Comparison of ENCODE assay signal across 18 cellular contexts in genomic region chr1:70247122-70247521, GRCh38. TPM values are rescaled to one million over a fixed set of nuclear protein-coding genes. Genes with fewer than 3 reads are reported as not detected.
DNase-seq lines count a peak whose midpoint lies in the region; ATAC-seq and TF ChIP-seq lines count a peak whose summit lies in the region.
"Had no signal": no experiment of that assay in that cellular context is flagged by ENCODE, and none has a peak within 500 bp of the region (broad histone marks: within the 10 kb centered on the region; RNA-seq: fewer than 3 reads in every experiment).

No MANE protein-coding gene starts in this region.

- H3F3A ChIP-seq in smooth muscle cell (ENCODE audit: low read depth), result peaks cover 53% of the 10 kb centered on the region

- ATAC-seq in activated CD4-positive, alpha-beta T cell treated with anti-CD3 and anti-CD28 coated beads for 36 hours, result no peak
- no peak for ATAC-seq in Right ventricle myocardium inferior
- ATAC-seq: GM12878, K562 had no signal

- H3K79me2 ChIP-seq in smooth muscle cell (ENCODE audit: low read depth), result peaks cover 15% of the 10 kb centered on the region

- no peak overlapping the region for H3K9ac ChIP-seq in smooth muscle cell (ENCODE audit: low read depth)

- H3K27ac Mint-ChIP-seq in activated CD4-positive, alpha-beta T cell treated with anti-CD3 and anti-CD28 coated beads for 36 hours, result peak overlapping the region; percentile 4
- no peak overlapping the region for H3K27ac Mint-ChIP-seq in activated CD4-positive, alpha-beta T cell treated with anti-CD3 and anti-CD28 coated beads, Interleukin-2, amount 10 ng/mL, durations not matched to agents 7 days and 5 days
- peak overlapping the region; percentile 27 for H3K27ac Mint-ChIP-seq in activated T-helper 1 cell treated with anti-CD3 and anti-CD28 coated beads, Interleukin-12 subunit alpha, Interleukin-12 subunit beta, Interleukin-2, Interleukin-4 antibody, amounts not matched to agents 30 ng/mL and 10 ng/mL and 1 ng/mL, durations not matched to agents 14 hours and 24 hours and 36 hours

- no peaks in the 10 kb centered on the region for H3K9me3 ChIP-seq in cardiac muscle cell (ENCODE audit: low read depth)
- no peaks in the 10 kb centered on the region for H3K9me3 ChIP-seq in smooth muscle cell (replicated peaks; ENCODE audit: low read depth)

- H4K20me1 ChIP-seq in smooth muscle cell (ENCODE audit: low read depth), result peaks cover 89% of the 10 kb centered on the region

- H3K9me3 Mint-ChIP-seq in activated CD4-positive, alpha-beta T cell treated with anti-CD3 and anti-CD28 coated beads for 36 hours (ENCODE audit: low read depth), result no peaks in the 10 kb centered on the region
- no peaks in the 10 kb centered on the region for H3K9me3 Mint-ChIP-seq in activated CD4-positive, alpha-beta T cell treated with anti-CD3 and anti-CD28 coated beads, Interleukin-2, amount 10 ng/mL, durations not matched to agents 7 days and 5 days
- H3K9me3 Mint-ChIP-seq in activated T-helper 1 cell treated with anti-CD3 and anti-CD28 coated beads, Interleukin-12 subunit alpha, Interleukin-12 subunit beta, Interleukin-2, Interleukin-4 antibody, amounts not matched to agents 30 ng/mL and 10 ng/mL and 1 ng/mL, durations not matched to agents 14 hours and 24 hours and 36 hours, result no peaks in the 10 kb centered on the region

- H3K4me2 ChIP-seq in smooth muscle cell, result no peak overlapping the region

- TF ChIP-seq CTCF in cardiac muscle cell (IDR thresholded peaks at IDR 0.05; ENCODE audit: low read depth, low read length), result no peak
- no peak for TF ChIP-seq CTCF in smooth muscle cell (IDR thresholded peaks at IDR 0.05; ENCODE audit: borderline replicate concordance, insufficient read depth, poor library complexity, severe bottlenecking)

- no peak overlapping the region for H3K4me3 Mint-ChIP-seq in activated CD4-positive, alpha-beta T cell treated with anti-CD3 and anti-CD28 coated beads for 36 hours
- H3K4me3 Mint-ChIP-seq in activated CD4-positive, alpha-beta T cell treated with anti-CD3 and anti-CD28 coated beads, Interleukin-2, amount 10 ng/mL, durations not matched to agents 7 days and 5 days, result no peak overlapping the region
- H3K4me3 Mint-ChIP-seq in activated T-helper 1 cell treated with anti-CD3 and anti-CD28 coated beads, Interleukin-12 subunit alpha, Interleukin-12 subunit beta, Interleukin-2, Interleukin-4 antibody, amounts not matched to agents 30 ng/mL and 10 ng/mL and 1 ng/mL, durations not matched to agents 14 hours and 24 hours and 36 hours, result no peak overlapping the region

- H2AFZ ChIP-seq in smooth muscle cell (ENCODE audit: low read depth), result no peak overlapping the region

- H3K27me3 Mint-ChIP-seq in activated CD4-positive, alpha-beta T cell treated with anti-CD3 and anti-CD28 coated beads for 36 hours, result no peaks in the 10 kb centered on the region
- H3K27me3 Mint-ChIP-seq in activated CD4-positive, alpha-beta T cell treated with anti-CD3 and anti-CD28 coated beads, Interleukin-2, amount 10 ng/mL, durations not matched to agents 7 days and 5 days, result no peaks in the 10 kb centered on the region
- H3K27me3 Mint-ChIP-seq in activated T-helper 1 cell treated with anti-CD3 and anti-CD28 coated beads, Interleukin-12 subunit alpha, Interleukin-12 subunit beta, Interleukin-2, Interleukin-4 antibody, amounts not matched to agents 30 ng/mL and 10 ng/mL and 1 ng/mL, durations not matched to agents 14 hours and 24 hours and 36 hours (ENCODE audit: insufficient read depth), result no peaks in the 10 kb centered on the region

- H3K27me3 ChIP-seq in cardiac muscle cell, result no peaks in the 10 kb centered on the region
- H3K27me3 ChIP-seq in smooth muscle cell (ENCODE audit: low read depth), result no peaks in the 10 kb centered on the region

- peaks cover 22% of the 10 kb centered on the region for H3K4me1 Mint-ChIP-seq in activated CD4-positive, alpha-beta T cell treated with anti-CD3 and anti-CD28 coated beads for 36 hours
- peaks cover 35% of the 10 kb centered on the region for H3K4me1 Mint-ChIP-seq in activated CD4-positive, alpha-beta T cell treated with anti-CD3 and anti-CD28 coated beads, Interleukin-2, amount 10 ng/mL, durations not matched to agents 7 days and 5 days
- peaks cover 38% of the 10 kb centered on the region for H3K4me1 Mint-ChIP-seq in activated T-helper 1 cell treated with anti-CD3 and anti-CD28 coated beads, Interleukin-12 subunit alpha, Interleukin-12 subunit beta, Interleukin-2, Interleukin-4 antibody, amounts not matched to agents 30 ng/mL and 10 ng/mL and 1 ng/mL, durations not matched to agents 14 hours and 24 hours and 36 hours (ENCODE audit: low read depth)

- H3K27ac ChIP-seq in cardiac muscle cell (peak overlapping the region; percentile 79), smooth muscle cell (ENCODE audit: low read depth) (peak overlapping the region; percentile 41)

- H3K4me3 ChIP-seq in cardiac muscle cell (no peak overlapping the region), smooth muscle cell (no peak overlapping the region)
- H3K4me3 ChIP-seq: GM12878, K562 had no signal

- DNase-seq in activated CD4-positive, alpha-beta T cell treated with anti-CD3 and anti-CD28 coated beads for 36 hours, result no peak
- no peak for DNase-seq in activated CD4-positive, alpha-beta T cell treated with anti-CD3 and anti-CD28 coated beads, Interleukin-2, amount 10 ng/mL, durations not matched to agents 7 days and 5 days
- DNase-seq in cardiac muscle cell (ENCODE audit: low read depth in 1 of 2, low spot score in 1 of 2) (no peak), Right ventricle myocardium inferior (ENCODE audit: missing footprints) (no peak), smooth muscle cell (lab: John Stamatoyannopoulos, UW; ENCODE audit: unreplicated experiment) (no peak), NCI-H128 (lab: John Stamatoyannopoulos, UW; ENCODE audit: unreplicated experiment) (no peak), anterior cingulate cortex (lab: John Stamatoyannopoulos, UW) (no peak)
- no peak for DNase-seq in activated T-helper 1 cell treated with anti-CD3 and anti-CD28 coated beads, Interleukin-12 subunit alpha, Interleukin-12 subunit beta, Interleukin-2, Interleukin-4 antibody, amounts not matched to agents 30 ng/mL and 10 ng/mL and 1 ng/mL, durations not matched to agents 14 hours and 24 hours and 36 hours (ENCODE audit: low spot score)
- DNase-seq: 8988T, DND-41, GDM1, GOT3, NCI-H1436, NCI-H2029, NCI-H2171 treated with DMSO at 0.1 percent for 48 hours, NCI-H446 treated with DMSO at 0.1 percent for 48 hours had no signal

- POLR2A ChIA-PET in activated CD4-positive, alpha-beta T cell treated with anti-CD3 and anti-CD28 coated beads for 36 hours (lab: Charles Lee), result interaction anchor here (0.6 kb wide), 2 partner anchors 16 to 26 kb away, joined by 7 to 8 read pairs; partner anchors contain the start of gene SRSF11
- POLR2A ChIA-PET in activated CD4-positive, alpha-beta T cell treated with anti-CD3 and anti-CD28 coated beads, Interleukin-2, amount 10 ng/mL, durations not matched to agents 7 days and 5 days (lab: Charles Lee), result interaction anchor here (1.0 kb wide), 1 partner anchor 20 kb away, joined by 3 read pairs; no protein-coding TSS in a partner anchor

- H3K36me3 Mint-ChIP-seq in activated CD4-positive, alpha-beta T cell treated with anti-CD3 and anti-CD28 coated beads for 36 hours (ENCODE audit: low read depth), result peaks cover 70% of the 10 kb centered on the region
- H3K36me3 Mint-ChIP-seq in activated CD4-positive, alpha-beta T cell treated with anti-CD3 and anti-CD28 coated beads, Interleukin-2, amount 10 ng/mL, durations not matched to agents 7 days and 5 days (ENCODE audit: low read depth), result peaks cover 82% of the 10 kb centered on the region
- H3K36me3 Mint-ChIP-seq in activated T-helper 1 cell treated with anti-CD3 and anti-CD28 coated beads, Interleukin-12 subunit alpha, Interleukin-12 subunit beta, Interleukin-2, Interleukin-4 antibody, amounts not matched to agents 30 ng/mL and 10 ng/mL and 1 ng/mL, durations not matched to agents 14 hours and 24 hours and 36 hours (ENCODE audit: low read depth), result peaks cover 61% of the 10 kb centered on the region

- H3K4me1 ChIP-seq in cardiac muscle cell (ENCODE audit: low read depth) (peaks cover 5% of the 10 kb centered on the region), smooth muscle cell (ENCODE audit: low read depth) (no peaks in the 10 kb centered on the region)

- H3K36me3 ChIP-seq in cardiac muscle cell, result peaks cover 95% of the 10 kb centered on the region
- peaks cover 76% of the 10 kb centered on the region for H3K36me3 ChIP-seq in smooth muscle cell (ENCODE audit: low read depth)

- CTCF ChIA-PET in activated CD4-positive, alpha-beta T cell treated with anti-CD3 and anti-CD28 coated beads for 36 hours (lab: Charles Lee), result interaction anchor here (0.5 kb wide), 1 partner anchor 26 kb away, joined by 3 read pairs; the partner anchor contains the start of gene SRSF11
- CTCF ChIA-PET in activated CD4-positive, alpha-beta T cell treated with anti-CD3 and anti-CD28 coated beads, Interleukin-2, amount 10 ng/mL, durations not matched to agents 7 days and 5 days (lab: Charles Lee), result interaction anchor here (0.8 kb wide), 1 partner anchor 17 kb away, joined by 4 read pairs; no protein-coding TSS in a partner anchor

- intact Hi-C loops in activated CD4-positive, alpha-beta T cell treated with anti-CD3 and anti-CD28 coated beads for 36 hours (cut with DNase I, micrococcal nuclease), result no loop called here
- intact Hi-C loops in Right ventricle myocardium inferior (cut with DNase I), result no loop called here
- intact Hi-C loops in activated T-helper 1 cell treated with anti-CD3 and anti-CD28 coated beads, Interleukin-12 subunit alpha, Interleukin-12 subunit beta, Interleukin-2, Interleukin-4 antibody, amounts not matched to agents 30 ng/mL and 10 ng/mL and 1 ng/mL, durations not matched to agents 14 hours and 24 hours and 36 hours (cut with micrococcal nuclease), result loop anchor here (5.0 kb wide), 1 partner anchor 265 kb away; no protein-coding TSS in a partner anchor

RNA-seq across cellular contexts. Expression of gene SRSF11, which starts 25.9 kb away (rescaled TPM):
- total RNA-seq in activated CD4-positive, alpha-beta T cell treated with anti-CD3 and anti-CD28 coated beads for 36 hours, result 100 to 1,000 TPM; 182 to 266 TPM
- total RNA-seq in activated CD4-positive, alpha-beta T cell treated with anti-CD3 and anti-CD28 coated beads, Interleukin-2, amount 10 ng/mL, durations not matched to agents 7 days and 5 days, result 100 to 1,000 TPM; 188 to 204 TPM
- total RNA-seq in cardiac muscle cell (81.8 and 143 TPM in 2 replicates), Right ventricle myocardium inferior (49.4 TPM), smooth muscle cell (211 and 258 TPM in 2 replicates)
- polyA plus RNA-seq in cardiac muscle cell (228 and 269 TPM in 2 replicates), smooth muscle cell (155 and 178 TPM in 2 replicates)
- total RNA-seq in activated T-helper 1 cell treated with anti-CD3 and anti-CD28 coated beads, Interleukin-12 subunit alpha, Interleukin-12 subunit beta, Interleukin-2, Interleukin-4 antibody, amounts not matched to agents 30 ng/mL and 10 ng/mL and 1 ng/mL, durations not matched to agents 14 hours and 24 hours and 36 hours, result 199 and 202 TPM in 2 replicates

RNA-seq across cellular contexts. Expression of gene LRRC40, which starts 41.7 kb away (rescaled TPM):
- total RNA-seq in activated CD4-positive, alpha-beta T cell treated with anti-CD3 and anti-CD28 coated beads for 36 hours, result 10 to 100 TPM; 23.2 to 26.4 TPM
- total RNA-seq in activated CD4-positive, alpha-beta T cell treated with anti-CD3 and anti-CD28 coated beads, Interleukin-2, amount 10 ng/mL, durations not matched to agents 7 days and 5 days, result 10 to 100 TPM; 19.4 to 24.7 TPM
- 15.0 and 19.4 TPM in 2 replicates for total RNA-seq in cardiac muscle cell
- 21.0 and 25.0 TPM in 2 replicates for polyA plus RNA-seq in cardiac muscle cell
- total RNA-seq in Right ventricle myocardium inferior, result 10.5 TPM
- total RNA-seq in activated T-helper 1 cell treated with anti-CD3 and anti-CD28 coated beads, Interleukin-12 subunit alpha, Interleukin-12 subunit beta, Interleukin-2, Interleukin-4 antibody, amounts not matched to agents 30 ng/mL and 10 ng/mL and 1 ng/mL, durations not matched to agents 14 hours and 24 hours and 36 hours, result 22.6 and 23.4 TPM in 2 replicates
- total RNA-seq in smooth muscle cell, result 32.9 and 37.3 TPM in 2 replicates
- polyA plus RNA-seq in smooth muscle cell, result 11.8 and 12.2 TPM in 2 replicates
